8 cellular contexts compared by ENCODE assay signal in the genomic region with DNA sequence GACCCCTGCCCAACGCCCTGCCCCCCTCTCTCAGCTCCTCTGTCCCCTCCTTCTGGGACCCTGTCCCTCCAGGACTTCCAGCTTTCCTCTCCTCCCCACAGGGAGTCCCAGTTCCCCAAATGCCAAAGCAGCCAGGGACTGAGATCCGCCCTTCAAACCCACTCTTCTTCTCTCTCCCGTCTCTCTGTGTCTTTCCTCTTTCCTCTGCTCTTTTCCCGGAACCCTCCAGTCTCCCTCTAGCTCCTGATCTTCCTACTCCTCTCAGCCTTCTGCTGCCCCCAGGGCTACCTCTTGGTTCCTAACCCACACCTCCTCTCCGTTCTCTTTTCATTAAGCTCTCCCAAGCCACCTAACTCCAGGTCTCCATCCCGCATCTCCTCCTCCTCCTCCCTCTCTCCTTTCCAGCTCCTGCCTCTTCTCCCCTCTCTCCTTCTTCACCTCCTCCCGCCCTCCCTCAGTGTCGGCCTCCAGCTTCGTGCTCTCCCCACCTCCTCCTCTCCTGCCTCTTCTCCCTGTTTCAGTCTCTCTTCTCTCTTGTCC. TPM values are rescaled to one million over a fixed set of nuclear protein-coding genes. Genes with fewer than 3 reads are reported as not detected.
A peak's percentile ranks its signal among the peaks of the same experiment; 100 is the strongest.
DNase-seq lines count a peak whose midpoint lies in the region; ATAC-seq and TF ChIP-seq lines count a peak whose summit lies in the region.

A gene (minus strand): TSS at position 536 of the 540 bp plus-strand sequence. CDS start 555 bp downstream, outside the sequence.

- intact Hi-C loops in left lung (cut with DNase I) = no loop called here

- H3K27ac ChIP-seq in brain microvascular endothelial cell (no peak within 1 kb of the TSS), left lung (peak within 1 kb of the TSS; percentile 64 to 70), substantia nigra (ENCODE audit: low read depth, low read length, poor library complexity, severe bottlenecking) (peak within 1 kb of the TSS; percentile 96)

- no peaks in the 10 kb centered on the region for H3K9me3 ChIP-seq in left lung

- DNase-seq in DMS 273 treated with DMSO at 0.1 percent for 48 hours (lab: John Stamatoyannopoulos, UW) = peak; percentile 72
- DNase-seq in LNCaP clone FGC (ENCODE audit: low read depth) = no peak
- no peak for DNase-seq in brain microvascular endothelial cell
- no peak for DNase-seq in left lung
- DNase-seq in substantia nigra (lab: John Stamatoyannopoulos, UW) = peak in 9 of 49 donors; percentile 38 to 68 (median 59)
- DNase-seq in ecto neural progenitor cell (ENCODE audit: low spot score) = no peak
- DNase-seq in stimulated activated CD4-positive, alpha-beta T cell treated with anti-CD3 and anti-CD28 coated beads, Interleukin-12 subunit alpha, Interleukin-12 subunit beta, amount 100 ng/mL, for 4 hours = no peak
- DNase-seq in NCI-H1930 (lab: John Stamatoyannopoulos, UW) = no peak

- H3K27me3 ChIP-seq in brain microvascular endothelial cell (replicated peaks) = no peaks in the 10 kb centered on the region
- H3K27me3 ChIP-seq in left lung = peaks cover 0 to 18% of the 10 kb centered on the region in 2 donors

- peak within 1 kb of the TSS; percentile 51 for H3K4me3 ChIP-seq in LNCaP clone FGC (ENCODE audit: low read depth, low read length)
- H3K4me3 ChIP-seq in brain microvascular endothelial cell (ENCODE audit: low read depth, low read length) = peak within 1 kb of the TSS; percentile 52
- H3K4me3 ChIP-seq in left lung = peak within 1 kb of the TSS; percentile 33 to 50

- H3K4me1 ChIP-seq in left lung = peaks cover 7 to 28% of the 10 kb centered on the region in 2 donors

- ATAC-seq in left lung = peak; percentile 18

- no peaks in the 10 kb centered on the region for H3K36me3 ChIP-seq in brain microvascular endothelial cell (replicated peaks)
- no peaks in the 10 kb centered on the region for H3K36me3 ChIP-seq in left lung

- TF ChIP-seq CTCF in LNCaP clone FGC (IDR thresholded peaks at IDR 0.05; ENCODE audit: control insufficient read depth, extremely low read depth, insufficient read depth) = no peak
- TF ChIP-seq CTCF in brain microvascular endothelial cell (IDR thresholded peaks at IDR 0.05; ENCODE audit: low read depth, low read length, missing control alignments) = no peak
- no peak for TF ChIP-seq CTCF in left lung (IDR thresholded peaks at IDR 0.05)

- in situ Hi-C loops in brain microvascular endothelial cell (cut with HindIII; ENCODE audit: low pct_ligation_motif_present, low sequenced_read_pairs) = no loop called here

RNA-seq across cellular contexts. Expression of the gene that starts here (rescaled TPM):
- total RNA-seq in left lung = 1 to 10 TPM; 3.6 to 3.9 TPM
